In the genomic region with DNA sequence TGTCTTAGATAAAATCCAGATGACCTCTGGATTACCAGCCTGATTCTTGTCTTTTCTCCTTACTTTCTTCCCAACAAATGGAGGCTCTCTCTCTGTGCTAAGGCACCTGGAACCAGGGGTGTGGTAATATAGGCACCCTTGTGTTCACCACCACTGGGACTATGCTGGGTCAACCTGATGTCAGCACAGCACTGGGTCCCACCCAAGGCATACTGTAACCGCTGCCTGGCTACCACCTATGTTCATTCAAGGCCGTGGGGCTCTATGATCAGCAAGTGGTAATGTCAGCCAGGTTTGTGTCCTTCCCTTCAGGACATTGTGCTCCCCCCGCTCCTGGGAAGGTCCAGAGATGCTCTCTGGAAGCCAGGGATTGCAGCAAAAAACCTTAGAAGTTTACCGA, we compare ENCODE assay signal across 25 cellular contexts.
"Had no signal": no experiment of that assay in that cellular context is flagged by ENCODE, and none has a peak within 500 bp of the region (broad histone marks: within the 10 kb centered on the region; RNA-seq: fewer than 3 reads in every experiment).

No MANE protein-coding gene starts in this region.

- H3K27me3 Mint-ChIP-seq: dendritic cell treated with granulocyte-macrophage colony-stimulating factor and Interleukin-4, amounts not matched to agents 40 ng/mL and 50 ng/mL, for 4 days; progenitor cell of endocrine pancreas; stimulated activated naive CD8-positive, alpha-beta T cell treated with anti-CD3 and anti-CD28 coated beads, Interleukin-15, Interleukin-2, amounts not matched to agents 100 ng/mL and 50 ng/mL, for 24 hours had no signal

- H3K4me1 Mint-ChIP-seq: natural killer cell; stimulated activated memory B cell treated with anti-CD40 and anti-IgM and Interleukin-4, amounts not matched to agents 10 μg/mL and 1 μg/mL and 100 μg/mL, for 72 hours had no signal

- H3K4me2 ChIP-seq: hepatocyte had no signal

- FAIRE-seq: pancreas, small intestine had no signal

- H3K9me3 Mint-ChIP-seq: dendritic cell treated with granulocyte-macrophage colony-stimulating factor and Interleukin-4, amounts not matched to agents 40 ng/mL and 50 ng/mL, for 4 days; endodermal cell; stimulated activated memory B cell treated with anti-CD40 and anti-IgM and Interleukin-4, amounts not matched to agents 10 μg/mL and 1 μg/mL and 100 μg/mL, for 72 hours; stimulated activated naive CD8-positive, alpha-beta T cell treated with anti-CD3 and anti-CD28 coated beads, Interleukin-15, Interleukin-2, amounts not matched to agents 100 ng/mL and 50 ng/mL, for 24 hours had no signal

- ATAC-seq: esophagus mucosa; gastrocnemius medialis; left lobe of liver; natural killer cell; pancreas; stimulated activated memory B cell treated with anti-CD40 and anti-IgM and Interleukin-4, amounts not matched to agents 10 μg/mL and 1 μg/mL and 100 μg/mL, for 72 hours had no signal

- DNase-seq: central memory CD4-positive, alpha-beta T cell; colonic mucosa; effector CD8-positive, alpha-beta T cell; endodermal cell; foreskin fibroblast; gastrocnemius medialis; kidney; natural killer cell; right lobe of liver; small intestine; stimulated activated CD4-positive, alpha-beta T cell treated with anti-CD3 and anti-CD28 coated beads, Interleukin-2, amount 100 ng/mL, for 24 hours; stimulated activated CD4-positive, alpha-beta T cell treated with anti-CD3 and anti-CD28 coated beads, Interleukin-4, amount 100 ng/mL, for 24 hours; transverse colon had no signal

- H3K4me1 ChIP-seq: colonic mucosa, pancreas, right lobe of liver, suprapubic skin, transverse colon had no signal

- H3K4me3 ChIP-seq: colonic mucosa, gastrocnemius medialis, heart left ventricle, hepatocyte, pancreas, right lobe of liver, suprapubic skin, transverse colon had no signal

- H3K27ac ChIP-seq: colonic mucosa, epithelial cell of prostate, gastrocnemius medialis, heart left ventricle, neutrophil, pancreas, right lobe of liver, suprapubic skin, transverse colon had no signal

- H3K27me3 ChIP-seq: colonic mucosa, gastrocnemius medialis, heart left ventricle, hepatocyte, neutrophil, pancreas, right lobe of liver, suprapubic skin, transverse colon had no signal

- H3K4me3 Mint-ChIP-seq: dendritic cell treated with granulocyte-macrophage colony-stimulating factor and Interleukin-4, amounts not matched to agents 40 ng/mL and 50 ng/mL, for 4 days; endodermal cell; natural killer cell; stimulated activated memory B cell treated with anti-CD40 and anti-IgM and Interleukin-4, amounts not matched to agents 10 μg/mL and 1 μg/mL and 100 μg/mL, for 72 hours; stimulated activated naive CD8-positive, alpha-beta T cell treated with anti-CD3 and anti-CD28 coated beads, Interleukin-15, Interleukin-2, amounts not matched to agents 100 ng/mL and 50 ng/mL, for 24 hours had no signal

- H3K79me2 ChIP-seq: hepatocyte had no signal

- H3K9me3 ChIP-seq: colonic mucosa, gastrocnemius medialis, heart left ventricle, neutrophil, pancreas, right lobe of liver, suprapubic skin, transverse colon had no signal

- H3K27ac Mint-ChIP-seq: dendritic cell treated with granulocyte-macrophage colony-stimulating factor and Interleukin-4, amounts not matched to agents 40 ng/mL and 50 ng/mL, for 4 days; endodermal cell; natural killer cell; progenitor cell of endocrine pancreas; stimulated activated memory B cell treated with anti-CD40 and anti-IgM and Interleukin-4, amounts not matched to agents 10 μg/mL and 1 μg/mL and 100 μg/mL, for 72 hours; stimulated activated naive CD8-positive, alpha-beta T cell treated with anti-CD3 and anti-CD28 coated beads, Interleukin-15, Interleukin-2, amounts not matched to agents 100 ng/mL and 50 ng/mL, for 24 hours had no signal

- H3K36me3 ChIP-seq: colonic mucosa, gastrocnemius medialis, heart left ventricle, neutrophil, pancreas, right lobe of liver, suprapubic skin, transverse colon had no signal

- H3K36me3 Mint-ChIP-seq: natural killer cell; stimulated activated memory B cell treated with anti-CD40 and anti-IgM and Interleukin-4, amounts not matched to agents 10 μg/mL and 1 μg/mL and 100 μg/mL, for 72 hours had no signal

- H2AFZ ChIP-seq: hepatocyte had no signal
